In the genomic region with DNA sequence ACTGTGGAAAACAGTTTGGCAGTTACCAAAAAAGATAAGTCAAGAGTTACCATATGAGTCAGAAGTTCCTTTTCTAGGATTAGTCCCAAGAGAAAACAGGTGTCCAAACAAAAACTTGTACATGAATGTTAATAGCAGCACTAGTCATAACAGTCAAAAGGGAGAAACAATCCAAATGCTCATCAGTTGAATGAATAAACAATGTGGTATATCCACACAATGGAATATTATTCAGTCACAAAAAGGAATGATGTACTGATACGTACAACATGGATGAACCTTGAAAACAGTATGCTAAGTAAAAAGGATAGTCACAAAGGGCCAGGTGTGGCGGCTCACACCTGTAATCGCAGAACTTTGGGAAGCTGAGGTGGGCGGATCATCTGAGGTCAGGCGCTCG, we compare ENCODE assay signal across 22 cellular contexts.
"Had no signal": no experiment of that assay in that cellular context is flagged by ENCODE, and none has a peak within 500 bp of the region (broad histone marks: within the 10 kb centered on the region; RNA-seq: fewer than 3 reads in every experiment).

No MANE protein-coding gene starts in this region.

- H3K36me3 ChIP-seq: colonic mucosa had no signal

- H3K27ac ChIP-seq: colonic mucosa, esophagus squamous epithelium, gastrocnemius medialis, prostate gland, right atrium auricular region, stomach, thyroid gland, vagina had no signal

- DNase-seq: colonic mucosa; effector CD8-positive, alpha-beta T cell; erythroblast; esophagus squamous epithelium; gastrocnemius medialis; head of caudate nucleus; mesenchymal stem cell; midbrain; naive thymus-derived CD8-positive, alpha-beta T cell; nephron progenitor cell; nucleus accumbens; stimulated activated CD4-positive, alpha-beta T cell treated with anti-CD3 and anti-CD28 coated beads, Interleukin-2, amount 100 ng/mL, for 24 hours; stimulated activated CD4-positive, alpha-beta T cell treated with anti-CD3 and anti-CD28 coated beads, Interleukin-4, amount 100 ng/mL, for 24 hours; stimulated activated naive CD4-positive, alpha-beta T cell treated with Interleukin-2 at 50 U/mL for 16 hours; stomach; thyroid gland; trophoblast cell had no signal

- H3K4me3 ChIP-seq: colonic mucosa, esophagus squamous epithelium, gastrocnemius medialis, prostate gland, right atrium auricular region, stomach, thyroid gland, vagina had no signal

- H3K9me3 ChIP-seq: colonic mucosa, prostate gland, thyroid gland had no signal

- ATAC-seq: gastrocnemius medialis; naive thymus-derived CD8-positive, alpha-beta T cell; sciatic nerve; stimulated activated effector memory CD8-positive, alpha-beta T cell treated with anti-CD3 and anti-CD28 coated beads, Interleukin-12 subunit alpha, Interleukin-12 subunit beta, amount 100 ng/mL, for 72 hours had no signal

- H3K4me1 ChIP-seq: colonic mucosa, esophagus squamous epithelium, gastrocnemius medialis, prostate gland, right atrium auricular region, stomach, thyroid gland, vagina had no signal

- H3K27me3 ChIP-seq: colonic mucosa, esophagus squamous epithelium, gastrocnemius medialis, right atrium auricular region, stomach, thyroid gland, vagina had no signal
